ENCODE assay signal across 32 cellular contexts in the genomic region with DNA sequence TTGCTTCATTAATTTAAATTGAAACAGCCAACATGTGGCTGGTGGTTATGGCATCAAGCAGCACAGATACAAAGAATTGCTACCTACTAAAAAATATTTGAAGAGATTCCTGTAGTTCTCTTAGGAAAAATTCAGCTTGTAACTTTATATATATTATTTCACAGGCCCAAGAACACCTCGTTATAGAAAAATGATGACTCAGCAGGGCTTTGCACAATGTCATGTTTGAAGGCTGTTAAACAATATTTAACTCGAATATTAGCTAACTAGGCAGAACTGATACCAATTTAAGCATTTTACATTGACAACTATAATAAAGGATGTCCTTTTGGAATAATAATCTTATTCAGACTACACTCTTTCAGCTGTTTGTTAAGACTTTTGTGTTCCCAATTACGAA.
"Had no signal": no experiment of that assay in that cellular context is flagged by ENCODE, and none has a peak within 500 bp of the region (broad histone marks: within the 10 kb centered on the region; RNA-seq: fewer than 3 reads in every experiment).

No MANE protein-coding gene starts in this region.

- H3K4me3 ChIP-seq: adrenal gland, body of pancreas, esophagus muscularis mucosa, gastrocnemius medialis, heart left ventricle had no signal

- H3K4me1 ChIP-seq: adrenal gland, body of pancreas, esophagus muscularis mucosa, foreskin keratinocyte, gastrocnemius medialis, heart left ventricle had no signal

- H3K36me3 ChIP-seq: adrenal gland, esophagus muscularis mucosa, gastrocnemius medialis had no signal

- ATAC-seq: activated CD4-positive, CD25-positive, alpha-beta regulatory T cell treated with anti-CD3 and anti-CD28 coated beads, Interleukin-2, amount 50 U/mL, for 24 hours; activated CD8-positive, alpha-beta memory T cell treated with anti-CD3 and anti-CD28 coated beads, Interleukin-2, amount 10 ng/mL, durations not matched to agents 7 days and 5 days; activated CD8-positive, alpha-beta T cell treated with anti-CD3 and anti-CD28 coated beads, Interleukin-2, amount 10 ng/mL, durations not matched to agents 7 days and 5 days; activated naive CD8-positive, alpha-beta T cell treated with anti-CD3 and anti-CD28 coated beads, Interleukin-2, amount 50 U/mL, for 24 hours; body of pancreas; effector memory CD8-positive, alpha-beta T cell; foreskin keratinocyte; gastrocnemius medialis; heart left ventricle; T-helper 17 cell had no signal

- H3K27me3 ChIP-seq: adrenal gland, body of pancreas, esophagus muscularis mucosa, foreskin keratinocyte, gastrocnemius medialis, heart left ventricle had no signal

- H3K9me3 ChIP-seq: adrenal gland, body of pancreas, esophagus muscularis mucosa, gastrocnemius medialis, heart left ventricle had no signal

- H3K27ac ChIP-seq: adrenal gland, body of pancreas, esophagus muscularis mucosa, foreskin keratinocyte, gastrocnemius medialis, heart left ventricle, WERI-Rb-1 had no signal

- DNase-seq: activated B cell treated with CpG ODN at 0.5 μM for 24 hours; activated CD4-positive, alpha-beta memory T cell treated with anti-CD3 and anti-CD28 coated beads for 36 hours; activated CD4-positive, alpha-beta T cell treated with anti-CD3 and anti-CD28 coated beads, Interleukin-2, amount 10 ng/mL, durations not matched to agents 24 days and 14 days; activated CD8-positive, alpha-beta memory T cell treated with anti-CD3 and anti-CD28 coated beads, Interleukin-2, amount 10 ng/mL, durations not matched to agents 7 days and 5 days; activated CD8-positive, alpha-beta memory T cell treated with anti-CD3 and anti-CD28 coated beads, Interleukin-2, amount 50 U/mL, for 4 hours; activated CD8-positive, alpha-beta T cell treated with anti-CD3 and anti-CD28 coated beads, Interleukin-2, amount 10 ng/mL, durations not matched to agents 7 days and 5 days; activated effector memory CD4-positive, alpha-beta T cell treated with anti-CD3 and anti-CD28 coated beads, Interleukin-2, amount 50 U/mL, for 16 hours; activated naive CD4-positive, alpha-beta T cell treated with anti-CD3 and anti-CD28 coated beads for 36 hours; activated naive CD8-positive, alpha-beta T cell treated with anti-CD3 and anti-CD28 coated beads for 36 hours; activated naive CD8-positive, alpha-beta T cell treated with anti-CD3 and anti-CD28 coated beads, Interleukin-2, amount 50 U/mL, for 24 hours; activated T-cell treated with anti-CD3 and anti-CD28 coated beads, Interleukin-2, amount 50 U/mL, for 1 hour; activated T-cell treated with anti-CD3 and anti-CD28 coated beads, Interleukin-2, amount 50 U/mL, for 48 hours; adrenal gland; amygdala; aorta; body of pancreas; caudate nucleus; cortex of kidney; dermis blood vessel endothelial cell; effector CD4-positive, alpha-beta T cell; effector memory CD8-positive, alpha-beta T cell; erythroblast; foreskin keratinocyte; gastrocnemius medialis; glutamatergic neuron; heart left ventricle; T-helper 17 cell; T1000; WERI-Rb-1 had no signal

- FAIRE-seq: colon had no signal
